ENCODE assay signal across 1 cellular context in genomic region chr7:139896831-139897230, GRCh38.
TF ChIP-seq lines count a peak whose summit lies in the region.

No MANE protein-coding gene starts in this region.

TF ChIP-seq in IMR-90, 13 proteins besides CTCF, POLR2A, EP300 and RAD21:
- TF ChIP-seq CHD1 (IDR thresholded peaks at IDR 0.05; ENCODE audit: low read depth, low read length) (no peak), RFX5 (IDR thresholded peaks at IDR 0.05; ENCODE audit: low read depth, low read length) (no peak), MAZ (IDR thresholded peaks at IDR 0.05; ENCODE audit: borderline replicate concordance, low read depth, low read length) (no peak), SMC3 (IDR thresholded peaks at IDR 0.05; ENCODE audit: low read depth, low read length) (no peak), ELK1 (IDR thresholded peaks at IDR 0.05; ENCODE audit: borderline replicate concordance, low read depth, low read length) (no peak), MAFK (IDR thresholded peaks at IDR 0.05; ENCODE audit: low read depth, low read length) (no peak), CEBPB (IDR thresholded peaks at IDR 0.05; ENCODE audit: low read depth, low read length) (no peak), BHLHE40 (IDR thresholded peaks at IDR 0.05; ENCODE audit: low read depth, low read length) (no peak), NFE2L2 (IDR thresholded peaks at IDR 0.05; ENCODE audit: low read depth, low read length) (no peak), MXI1 (IDR thresholded peaks at IDR 0.05; ENCODE audit: borderline replicate concordance, low read depth, low read length) (no peak), RCOR1 (IDR thresholded peaks at IDR 0.05; ENCODE audit: insufficient replicate concordance, low read length) (no peak)
- TF ChIP-seq, protein P1, sequence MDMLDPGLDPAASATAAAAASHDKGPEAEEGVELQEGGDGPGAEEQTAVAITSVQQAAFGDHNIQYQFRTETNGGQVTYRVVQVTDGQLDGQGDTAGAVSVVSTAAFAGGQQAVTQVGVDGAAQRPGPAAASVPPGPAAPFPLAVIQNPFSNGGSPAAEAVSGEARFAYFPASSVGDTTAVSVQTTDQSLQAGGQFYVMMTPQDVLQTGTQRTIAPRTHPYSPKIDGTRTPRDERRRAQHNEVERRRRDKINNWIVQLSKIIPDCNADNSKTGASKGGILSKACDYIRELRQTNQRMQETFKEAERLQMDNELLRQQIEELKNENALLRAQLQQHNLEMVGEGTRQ (IDR thresholded peaks at IDR 0.05; ENCODE audit: low read depth, low read length), result no peak
